ENCODE assay signal across 2 cellular contexts in the genomic region with DNA sequence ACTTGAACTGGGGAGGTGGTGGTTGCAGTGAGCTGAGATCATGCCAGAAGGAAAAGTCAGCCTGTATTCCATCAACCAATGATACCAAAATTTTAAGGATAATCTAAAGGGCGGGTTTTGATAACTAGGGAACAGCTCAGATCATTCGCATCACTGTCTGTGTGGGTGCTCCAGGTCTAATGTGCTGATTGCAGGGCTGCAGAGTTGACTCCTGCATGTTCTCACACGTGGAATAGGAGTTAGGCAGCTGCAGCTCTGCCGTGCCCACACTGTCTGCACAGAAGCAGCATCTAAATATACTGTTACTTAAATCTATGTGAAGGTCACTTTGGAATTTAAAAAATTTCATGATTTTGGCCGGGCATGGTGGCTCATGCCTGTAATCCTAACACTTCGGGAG.
"Had no signal": no experiment of that assay in that cellular context is flagged by ENCODE, and none has a peak within 500 bp of the region (broad histone marks: within the 10 kb centered on the region; RNA-seq: fewer than 3 reads in every experiment).

No MANE protein-coding gene starts in this region.

- DNase-seq: GDM1, GF-D8 had no signal
